ENCODE assay signal across 1 cellular context in genomic region chr18:48854780-48855179, GRCh38.
TF ChIP-seq lines count a peak whose summit lies in the region.

No MANE protein-coding gene starts in this region.

TF ChIP-seq in IMR-90, 13 proteins besides CTCF, POLR2A, EP300 and RAD21:
- no peak for TF ChIP-seq FOS (IDR thresholded peaks at IDR 0.05; ENCODE audit: low read depth, low read length)
TF ChIP-seq in IMR-90: peak in this region for 0.
